Comparison of ENCODE assay signal across 10 cellular contexts in genomic region chr11:119337581-119338317, GRCh38. TPM values are rescaled to one million over a fixed set of nuclear protein-coding genes. Genes with fewer than 3 reads are reported as not detected.
DNase-seq lines count a peak whose midpoint lies in the region; ATAC-seq, FAIRE-seq and TF ChIP-seq lines count a peak whose summit lies in the region.
"Had no signal": no experiment of that assay in that cellular context is flagged by ENCODE, and none has a peak within 500 bp of the region (broad histone marks: within the 10 kb centered on the region; RNA-seq: fewer than 3 reads in every experiment).

No MANE protein-coding gene starts in this region.

- peak overlapping the region in 1 of 2 experiments; percentile 42; a peak in 1 of 6 replicates for H3K27ac ChIP-seq in A549
- H3K27ac ChIP-seq in right lobe of liver, result no peak overlapping the region

- TF ChIP-seq POLR2A in A549 (IDR thresholded peaks at IDR 0.05; ENCODE audit: low read length) (no peak), right lobe of liver (IDR thresholded peaks at IDR 0.05) (no peak)

- peaks cover 19% of the 10 kb centered on the region for H3K4me1 ChIP-seq in A549
- peaks cover 0 to 28% (median 12%) of the 10 kb centered on the region in 4 donors for H3K4me1 ChIP-seq in right lobe of liver

- TF ChIP-seq CTCF in A549 (IDR thresholded peaks at IDR 0.05), result no peak
- TF ChIP-seq CTCF in astrocyte of the spinal cord (IDR thresholded peaks at IDR 0.05; ENCODE audit: low read depth, low read length), result no peak
- TF ChIP-seq CTCF in right lobe of liver (IDR thresholded peaks at IDR 0.05), result no peak

- intact Hi-C loops in right lobe of liver (cut with DNase I), result no loop called here

- in situ Hi-C loops in astrocyte of the spinal cord (cut with HindIII; ENCODE audit: low sequenced_read_pairs), result no loop called here

- no peak for TF ChIP-seq EP300 in A549 (IDR thresholded peaks at IDR 0.05)

- H3K4me2 ChIP-seq in A549, result peak overlapping the region; percentile 43; the same call in 2 of the 3 replicates

- no peak for DNase-seq in A549 (ENCODE audit: low read depth in 1 of 2, low spot score in 1 of 2)
- peak; percentile 39 for DNase-seq in HT-29 (ENCODE audit: low spot score)
- peak; percentile 74 for DNase-seq in astrocyte of the spinal cord (ENCODE audit: low read depth, low spot score)
- peak in 2 of 3 donors; percentile 39 to 44 for DNase-seq in right lobe of liver
- DNase-seq in COLO668 (lab: John Stamatoyannopoulos, UW; ENCODE audit: unreplicated experiment), result no peak
- no peak for DNase-seq in stimulated activated CD4-positive, alpha-beta T cell treated with anti-CD3 and anti-CD28 coated beads, Interleukin-2, amount 100 ng/mL, for 48 hours

- CTCF ChIA-PET in A549 (lab: Yijun Ruan, JAX), result interaction anchor here (0.6 to 9.5 kb wide), 29 partner anchors 9 to 252 kb away, joined by 3 to 160 read pairs (median 5); partner anchors contain the start of genes CBL, MFRP, NLRX1 and USP2

- TF ChIP-seq RAD21 in A549 (conservative IDR thresholded peaks at IDR 0.05 in 1 of 2, IDR thresholded peaks at IDR 0.05 in 1 of 2), result no peak

- 78% methylated on average over 7 of the region's 9 CpGs for WGBS in A549 (ENCODE audit: missing lambda C conversion rate)
- 58% methylated on average over 2 of the region's 9 CpGs for WGBS in right lobe of liver (ENCODE audit: insufficient coverage, low coverage, low lambda C conversion rate, missing lambda C conversion rate)

- no peak overlapping the region for H3K4me3 ChIP-seq in A549
- H3K4me3 ChIP-seq in astrocyte of the spinal cord (ENCODE audit: low read depth, low read length), result no peak overlapping the region
- H3K4me3 ChIP-seq in right lobe of liver, result no peak overlapping the region

- H3K27me3 ChIP-seq in right lobe of liver, result no peaks in the 10 kb centered on the region

- POLR2A ChIA-PET in A549 (lab: Yijun Ruan, JAX), result interaction anchor here (0.5 to 1.5 kb wide), 5 partner anchors 8 to 427 kb away, joined by 3 to 8 read pairs (median 5); no protein-coding TSS in a partner anchor

- ATAC-seq in A549 (peak; percentile 1 to 11; a peak in 3 of 6 replicates), right lobe of liver (no peak), GM19455 (IDR thresholded peaks at IDR 0.05; ENCODE audit: unreplicated experiment) (no peak), GM19467 (IDR thresholded peaks at IDR 0.05; ENCODE audit: unreplicated experiment) (no peak)

- no peak for FAIRE-seq in A549 (lab: Jason Lieb, UNC)

- H3K36me3 ChIP-seq in right lobe of liver, result no peaks in the 10 kb centered on the region

- H3K9me3 ChIP-seq in A549 (no peaks in the 10 kb centered on the region), right lobe of liver (no peaks in the 10 kb centered on the region)

TF ChIP-seq in A549, 52 proteins besides CTCF, POLR2A, EP300 and RAD21:
- TF ChIP-seq TFCP2L1 (CRISPR knock-in tag; IDR thresholded peaks at IDR 0.05), result no peak
- TF ChIP-seq USF2 (IDR thresholded peaks at IDR 0.05), result peak; percentile 25; the same call in 1 of the 2 replicates

RNA-seq across cellular contexts. Expression of gene C1QTNF5, which starts 2.9 kb away (rescaled TPM):
- polyA plus RNA-seq in A549 (2011; rRNA removed) (not detected in 2 replicates), A549 (2017; fragmentation: RNase III; extraction: RNeasy Plus Mini Kit Qiagen cat#74134 plus additional on column Dnase treatment) (not detected in 3 replicates)
- 0.03 TPM in 1 of 2 replicates, not detected in the other for polyA plus RNA-seq in A549 (2012; cell fraction: cytosol; rRNA removed)
- not detected in 2 replicates for polyA plus RNA-seq in A549 (2012; cell fraction: nucleus; rRNA removed)
- not detected in 2 replicates for polyA minus RNA-seq in A549 (2011; rRNA and poly(A)+ RNA removed)
- total RNA-seq in HT-29 (2014; rRNA removed; shearing (Covaris generic)), result 0.47 and 0.56 TPM in 2 replicates
- total RNA-seq in right lobe of liver, result 1 to 10 TPM; 2.8 to 6.3 (median 4.8) TPM
- total RNA-seq: Calu3 had no signal

RNA-seq across cellular contexts. Expression of gene RNF26, which starts 3.4 kb away (rescaled TPM):
- polyA plus RNA-seq in A549 (2011; rRNA removed) (23.5 and 28.4 TPM in 2 replicates), A549 (2017; fragmentation: RNase III; extraction: RNeasy Plus Mini Kit Qiagen cat#74134 plus additional on column Dnase treatment) (23.3 to 26.5 TPM (median 25.4 TPM) in 3 replicates)
- polyA plus RNA-seq in A549 (2012; cell fraction: cytosol; rRNA removed), result 36.1 and 47.3 TPM in 2 replicates
- polyA plus RNA-seq in A549 (2012; cell fraction: nucleus; rRNA removed), result 31.5 and 31.7 TPM in 2 replicates
- 54.7 and 63.3 TPM in 2 replicates for polyA minus RNA-seq in A549 (2011; rRNA and poly(A)+ RNA removed)
- 13.3 and 14.8 TPM in 2 replicates for total RNA-seq in HT-29 (2014; rRNA removed; shearing (Covaris generic))
- 10 to 100 TPM; 12.9 to 18.1 (median 15.1) TPM for total RNA-seq in right lobe of liver

RNA-seq across cellular contexts. Expression of gene MFRP, which starts 8.8 kb away (rescaled TPM):
- not detected in 2 replicates for polyA plus RNA-seq in A549 (2011; rRNA removed)
- polyA plus RNA-seq in A549 (2012; cell fraction: cytosol; rRNA removed), result not detected in 2 replicates
- not detected in 2 replicates for polyA plus RNA-seq in A549 (2012; cell fraction: nucleus; rRNA removed)
- not detected in 3 replicates for polyA plus RNA-seq in A549 (2017; fragmentation: RNase III; extraction: RNeasy Plus Mini Kit Qiagen cat#74134 plus additional on column Dnase treatment)
- not detected in 2 replicates for polyA minus RNA-seq in A549 (2011; rRNA and poly(A)+ RNA removed)
- not detected in 2 replicates for total RNA-seq in HT-29 (2014; rRNA removed; shearing (Covaris generic))
- not detected for total RNA-seq in right lobe of liver
- total RNA-seq: Calu3, liver had no signal
- polyA plus RNA-seq: liver had no signal

RNA-seq across cellular contexts. Expression of gene MCAM, which starts 20.8 kb away (rescaled TPM):
- polyA plus RNA-seq in A549 (2011; rRNA removed) (5.4 and 5.5 TPM in 2 replicates), A549 (2017; fragmentation: RNase III; extraction: RNeasy Plus Mini Kit Qiagen cat#74134 plus additional on column Dnase treatment) (14.9 to 18.1 TPM (median 15.9 TPM) in 3 replicates)
- 7.6 and 10.0 TPM in 2 replicates for polyA plus RNA-seq in A549 (2012; cell fraction: cytosol; rRNA removed)
- polyA plus RNA-seq in A549 (2012; cell fraction: nucleus; rRNA removed), result 43.7 and 46.4 TPM in 2 replicates
- polyA minus RNA-seq in A549 (2011; rRNA and poly(A)+ RNA removed), result 3.1 and 5.7 TPM in 2 replicates
- 6.4 and 9.9 TPM in 2 replicates for total RNA-seq in HT-29 (2014; rRNA removed; shearing (Covaris generic))
- total RNA-seq in right lobe of liver, result 10 to 100 TPM in 4 of 6 experiments, 1 to 10 TPM in 2; 1.8 to 28.7 (median 12.5) TPM

RNA-seq across cellular contexts. Expression of gene USP2, which starts 43.7 kb away (rescaled TPM):
- polyA plus RNA-seq in A549 (2011; rRNA removed) (0.30 and 0.37 TPM in 2 replicates), A549 (2017; fragmentation: RNase III; extraction: RNeasy Plus Mini Kit Qiagen cat#74134 plus additional on column Dnase treatment) (0.48 to 0.83 TPM (median 0.73 TPM) in 3 replicates)
- 0.22 and 0.36 TPM in 2 replicates for polyA plus RNA-seq in A549 (2012; cell fraction: cytosol; rRNA removed)
- polyA plus RNA-seq in A549 (2012; cell fraction: nucleus; rRNA removed), result 0.56 and 0.71 TPM in 2 replicates
- polyA minus RNA-seq in A549 (2011; rRNA and poly(A)+ RNA removed), result 0.50 and 1.4 TPM in 2 replicates
- 2.2 and 4.4 TPM in 2 replicates for total RNA-seq in HT-29 (2014; rRNA removed; shearing (Covaris generic))
- total RNA-seq in right lobe of liver, result 10 to 100 TPM in 2 of 6 experiments, 1 to 10 TPM in 4; 1.3 to 25.9 (median 4.6) TPM

Comparison
In these comparisons a context has a peak if more than half of its experiments do, and no peak if none do; other contexts are left out.
1. ATAC-seq: peak in A549 (2 of 2); none in right lobe of liver (0 of 4), GM19455 (single experiment) and GM19467 (single experiment).
2. DNase-seq: peak in HT-29 (single experiment), astrocyte of the spinal cord (single experiment) and right lobe of liver (2 of 3); none in A549 (0 of 2), COLO668 (single experiment) and stimulated activated CD4-positive, alpha-beta T cell treated with anti-CD3 and anti-CD28 coated beads, Interleukin-2, amount 100 ng/mL, for 48 hours (0 of 2).